In genomic region chr7:13327669-13328068, GRCh38 we compare ENCODE assay signal across 23 cellular contexts.
DNase-seq lines count a peak whose midpoint lies in the region; ATAC-seq, FAIRE-seq and TF ChIP-seq lines count a peak whose summit lies in the region.
"Had no signal": no experiment of that assay in that cellular context is flagged by ENCODE, and none has a peak within 500 bp of the region (broad histone marks: within the 10 kb centered on the region; RNA-seq: fewer than 3 reads in every experiment).

No MANE protein-coding gene starts in this region.

- H3K4me3 ChIP-seq in osteoblast (ENCODE audit: insufficient read depth, low read length), result no peak overlapping the region
- H3K4me3 ChIP-seq: spleen, transverse colon had no signal

- TF ChIP-seq CTCF in osteoblast (IDR thresholded peaks at IDR 0.05; ENCODE audit: extremely low read depth, low read depth, low read length), result no peak

- FAIRE-seq in H54 (lab: Jason Lieb, UNC), result peak; percentile 78
- FAIRE-seq: GM12891, RCC 7860 had no signal

- H3K79me2 ChIP-seq in osteoblast (ENCODE audit: insufficient read depth, low read length), result no peaks in the 10 kb centered on the region

- TF ChIP-seq POLR2A in H54 (IDR thresholded peaks at IDR 0.05; ENCODE audit: low read depth, low read length), result no peak

- no peaks in the 10 kb centered on the region for H3K36me3 ChIP-seq in osteoblast (ENCODE audit: insufficient read depth, low read length)
- H3K36me3 ChIP-seq: spleen, transverse colon, WERI-Rb-1 had no signal

- H4K20me1 ChIP-seq in osteoblast (ENCODE audit: insufficient read depth, low read length), result no peaks in the 10 kb centered on the region

- H3K4me1 ChIP-seq in osteoblast (ENCODE audit: insufficient read depth, low read length), result no peaks in the 10 kb centered on the region
- H3K4me1 ChIP-seq: spleen, transverse colon had no signal

- H3K27me3 ChIP-seq in osteoblast (ENCODE audit: insufficient read depth, low read length), result no peaks in the 10 kb centered on the region
- H3K27me3 ChIP-seq: spleen, transverse colon had no signal

- no peak for DNase-seq in H54 (ENCODE audit: insufficient read length, low spot score)
- peak; percentile 93 for DNase-seq in NCI-H226
- DNase-seq in astrocyte of the hippocampus (ENCODE audit: low read depth, low spot score), result peak; percentile 68
- DNase-seq in osteoblast (ENCODE audit: insufficient read length, low spot score, missing footprints), result no peak
- no peak for DNase-seq in NCI-H1417 treated with DMSO at 0.1 percent for 48 hours (lab: John Stamatoyannopoulos, UW)
- no peak for DNase-seq in NCI-H524 (lab: John Stamatoyannopoulos, UW)
- DNase-seq: activated CD4-positive, alpha-beta T cell treated with anti-CD3 and anti-CD28 coated beads, Interleukin-2, amount 10 ng/mL, durations not matched to agents 7 days and 5 days; activated CD8-positive, alpha-beta memory T cell treated with anti-CD3 and anti-CD28 coated beads, Interleukin-2, amount 10 ng/mL, durations not matched to agents 7 days and 5 days; AML-193; DMS79; effector CD8-positive, alpha-beta T cell; NCI-H187; NCI-H345; spleen; stimulated activated CD4-positive, alpha-beta T cell treated with anti-CD3 and anti-CD28 coated beads, Interleukin-4, amount 100 ng/mL, for 4 hours; stimulated activated naive CD8-positive, alpha-beta T cell treated with anti-CD3 and anti-CD28 coated beads, Interleukin-15, amount 100 ng/mL, for 72 hours; T-helper 2 cell; transverse colon; WERI-Rb-1 had no signal

- no peaks in the 10 kb centered on the region for H3K9me3 ChIP-seq in osteoblast (ENCODE audit: low read depth, low read length)
- H3K9me3 ChIP-seq: transverse colon had no signal

- H3K4me2 ChIP-seq in osteoblast (ENCODE audit: insufficient read depth, low read length), result peak overlapping the region; percentile 21

- no peak overlapping the region for H2AFZ ChIP-seq in osteoblast (ENCODE audit: low read length)

- ATAC-seq in GM19328 (IDR thresholded peaks at IDR 0.05; ENCODE audit: unreplicated experiment), result no peak
- ATAC-seq in HG02763 (IDR thresholded peaks at IDR 0.05; ENCODE audit: unreplicated experiment), result no peak
- ATAC-seq: activated CD8-positive, alpha-beta memory T cell treated with anti-CD3 and anti-CD28 coated beads, Interleukin-2, amount 10 ng/mL, durations not matched to agents 7 days and 5 days; stimulated activated naive CD8-positive, alpha-beta T cell treated with anti-CD3 and anti-CD28 coated beads, Interleukin-15, amount 100 ng/mL, for 72 hours had no signal

- H3K27ac ChIP-seq in osteoblast (ENCODE audit: low read depth, low read length), result no peak overlapping the region
- H3K27ac ChIP-seq: spleen, transverse colon, WERI-Rb-1 had no signal

Comparison
In these comparisons a context has a peak if more than half of its experiments do, and no peak if none do; other contexts are left out.
1. DNase-seq: peak in NCI-H226 (single experiment) and astrocyte of the hippocampus (single experiment); none in H54 (single experiment), osteoblast (single experiment), NCI-H1417 treated with DMSO at 0.1 percent for 48 hours (single experiment) and NCI-H524 (0 of 2).